8 cellular contexts compared by ENCODE assay signal in the genomic region with DNA sequence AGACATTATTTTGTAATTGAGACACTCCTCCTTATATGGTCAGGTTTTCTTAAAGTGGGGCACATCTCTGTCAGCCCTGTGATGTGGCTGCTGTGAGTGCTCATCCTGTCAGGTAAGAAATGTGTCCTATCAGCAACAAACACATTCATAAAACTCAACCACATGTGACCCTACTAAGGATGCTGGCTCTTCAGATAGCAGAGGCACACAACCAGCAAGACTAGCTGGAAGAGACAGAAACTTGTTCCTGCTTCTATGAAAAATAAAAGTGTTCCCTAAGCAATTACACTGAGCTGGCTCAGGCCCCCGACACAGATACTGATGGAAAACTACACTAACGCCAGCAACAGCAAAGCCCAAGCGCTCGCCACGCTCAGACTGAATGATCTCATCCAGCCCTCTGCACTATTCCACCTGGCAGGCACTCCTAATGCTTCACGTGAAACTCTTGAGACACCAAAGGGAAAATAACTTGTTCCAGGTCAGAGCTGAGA. TPM values are rescaled to one million over a fixed set of nuclear protein-coding genes. Genes with fewer than 3 reads are reported as not detected.
DNase-seq lines count a peak whose midpoint lies in the region; ATAC-seq and TF ChIP-seq lines count a peak whose summit lies in the region.

No MANE protein-coding gene starts in this region.

- peaks cover 65% of the 10 kb centered on the region for H3K4me1 ChIP-seq in KMS-11 (ENCODE audit: low read depth, poor library complexity, severe bottlenecking)

- H3K36me3 Mint-ChIP-seq in activated CD8-positive, alpha-beta T cell treated with anti-CD3 and anti-CD28 coated beads, Interleukin-2, amount 10 ng/mL, durations not matched to agents 7 days and 5 days (ENCODE audit: low read depth): peaks cover 38% of the 10 kb centered on the region

- TF ChIP-seq CTCF in KMS-11 (conservative IDR thresholded peaks at IDR 0.05; ENCODE audit: low read depth, low read length): no peak

- no peaks in the 10 kb centered on the region for H3K27me3 Mint-ChIP-seq in activated CD8-positive, alpha-beta T cell treated with anti-CD3 and anti-CD28 coated beads, Interleukin-2, amount 10 ng/mL, durations not matched to agents 7 days and 5 days (ENCODE audit: low read depth)

- no peaks in the 10 kb centered on the region for H4K20me1 ChIP-seq in KMS-11 (ENCODE audit: insufficient read depth)

- H3K27me3 ChIP-seq in KMS-11 (ENCODE audit: insufficient read depth, low read depth): no peaks in the 10 kb centered on the region

- H3K4me3 ChIP-seq in KMS-11 (IDR thresholded peaks at IDR 0.05; ENCODE audit: insufficient read depth, low read depth, low read length): no peak overlapping the region

- peak overlapping the region; percentile 94 for H3K27ac Mint-ChIP-seq in activated CD8-positive, alpha-beta T cell treated with anti-CD3 and anti-CD28 coated beads, Interleukin-2, amount 10 ng/mL, durations not matched to agents 7 days and 5 days

- H2AFZ ChIP-seq in KMS-11 (ENCODE audit: low read depth): no peak overlapping the region

- H3K36me3 ChIP-seq in KMS-11 (ENCODE audit: insufficient read depth): peaks cover 4% of the 10 kb centered on the region; the same call in 1 of the 2 replicates

- H3K9me3 Mint-ChIP-seq in activated CD8-positive, alpha-beta T cell treated with anti-CD3 and anti-CD28 coated beads, Interleukin-2, amount 10 ng/mL, durations not matched to agents 7 days and 5 days (ENCODE audit: insufficient read depth): no peaks in the 10 kb centered on the region

- DNase-seq in activated CD8-positive, alpha-beta T cell treated with anti-CD3 and anti-CD28 coated beads, Interleukin-2, amount 10 ng/mL, durations not matched to agents 7 days and 5 days: peak; percentile 75
- DNase-seq in globus pallidus (ENCODE audit: low spot score) (peak; percentile 7), DMS153 treated with DMSO at 0.1 percent for 48 hours (lab: John Stamatoyannopoulos, UW; ENCODE audit: unreplicated experiment) (no peak), Kasumi-1 (lab: John Stamatoyannopoulos, UW) (no peak)
- peak; percentile 30 for DNase-seq in stimulated activated CD4-positive, alpha-beta T cell treated with anti-CD3 and anti-CD28 coated beads, Interleukin-4, amount 100 ng/mL, for 1 hour

- peaks cover 36% of the 10 kb centered on the region; the same call in 1 of the 2 replicates for H3K79me2 ChIP-seq in KMS-11 (ENCODE audit: insufficient read depth, low read depth)

- peak overlapping the region; percentile 57 for H3K4me3 Mint-ChIP-seq in activated CD8-positive, alpha-beta T cell treated with anti-CD3 and anti-CD28 coated beads, Interleukin-2, amount 10 ng/mL, durations not matched to agents 7 days and 5 days

- POLR2A ChIA-PET in activated CD8-positive, alpha-beta T cell treated with anti-CD3 and anti-CD28 coated beads, Interleukin-2, amount 10 ng/mL, durations not matched to agents 7 days and 5 days (lab: Charles Lee): no interaction called here

- peak; percentile 96 for ATAC-seq in activated CD8-positive, alpha-beta T cell treated with anti-CD3 and anti-CD28 coated beads, Interleukin-2, amount 10 ng/mL, durations not matched to agents 7 days and 5 days
- ATAC-seq in HG03280 (IDR thresholded peaks at IDR 0.05; ENCODE audit: unreplicated experiment) (no peak), SK-N-SH treated with all-trans-retinoic acid at 6 μM for 48 hours (no peak)

- peak overlapping the region; percentile 46; the same call in 1 of the 2 replicates for H3K4me2 ChIP-seq in KMS-11

- CTCF ChIA-PET in activated CD8-positive, alpha-beta T cell treated with anti-CD3 and anti-CD28 coated beads, Interleukin-2, amount 10 ng/mL, durations not matched to agents 7 days and 5 days (lab: Charles Lee): interaction anchor here (1.0 kb wide), 1 partner anchor 107 kb away, joined by 3 read pairs; no protein-coding TSS in a partner anchor

- peak overlapping the region; percentile 40; the same call in 1 of the 2 replicates for H3K27ac ChIP-seq in KMS-11

- H3K4me1 Mint-ChIP-seq in activated CD8-positive, alpha-beta T cell treated with anti-CD3 and anti-CD28 coated beads, Interleukin-2, amount 10 ng/mL, durations not matched to agents 7 days and 5 days (ENCODE audit: low read depth): peaks cover 61% of the 10 kb centered on the region

- H3K9ac ChIP-seq in KMS-11: no peak overlapping the region

TF ChIP-seq in SK-N-SH treated with all-trans-retinoic acid at 6 μM for 48 hours, 23 proteins besides CTCF, POLR2A, EP300 and RAD21:
- TF ChIP-seq RARB (CRISPR knock-in tag; IDR thresholded peaks at IDR 0.05): no peak

RNA-seq across cellular contexts. Expression of a gene that starts 49.8 kb away (rescaled TPM):
- total RNA-seq in activated CD8-positive, alpha-beta T cell treated with anti-CD3 and anti-CD28 coated beads, Interleukin-2, amount 10 ng/mL, durations not matched to agents 7 days and 5 days: 1 to 10 TPM; 2.9 to 3.6 TPM

Comparison
In these comparisons a context has a peak if more than half of its experiments do, and no peak if none do; other contexts are left out.
1. DNase-seq: peak in activated CD8-positive, alpha-beta T cell treated with anti-CD3 and anti-CD28 coated beads, Interleukin-2, amount 10 ng/mL, durations not matched to agents 7 days and 5 days (single experiment), globus pallidus (single experiment) and stimulated activated CD4-positive, alpha-beta T cell treated with anti-CD3 and anti-CD28 coated beads, Interleukin-4, amount 100 ng/mL, for 1 hour (single experiment); none in DMS153 treated with DMSO at 0.1 percent for 48 hours (single experiment) and Kasumi-1 (0 of 2).